ENCODE assay signal across 12 cellular contexts in the genomic region with DNA sequence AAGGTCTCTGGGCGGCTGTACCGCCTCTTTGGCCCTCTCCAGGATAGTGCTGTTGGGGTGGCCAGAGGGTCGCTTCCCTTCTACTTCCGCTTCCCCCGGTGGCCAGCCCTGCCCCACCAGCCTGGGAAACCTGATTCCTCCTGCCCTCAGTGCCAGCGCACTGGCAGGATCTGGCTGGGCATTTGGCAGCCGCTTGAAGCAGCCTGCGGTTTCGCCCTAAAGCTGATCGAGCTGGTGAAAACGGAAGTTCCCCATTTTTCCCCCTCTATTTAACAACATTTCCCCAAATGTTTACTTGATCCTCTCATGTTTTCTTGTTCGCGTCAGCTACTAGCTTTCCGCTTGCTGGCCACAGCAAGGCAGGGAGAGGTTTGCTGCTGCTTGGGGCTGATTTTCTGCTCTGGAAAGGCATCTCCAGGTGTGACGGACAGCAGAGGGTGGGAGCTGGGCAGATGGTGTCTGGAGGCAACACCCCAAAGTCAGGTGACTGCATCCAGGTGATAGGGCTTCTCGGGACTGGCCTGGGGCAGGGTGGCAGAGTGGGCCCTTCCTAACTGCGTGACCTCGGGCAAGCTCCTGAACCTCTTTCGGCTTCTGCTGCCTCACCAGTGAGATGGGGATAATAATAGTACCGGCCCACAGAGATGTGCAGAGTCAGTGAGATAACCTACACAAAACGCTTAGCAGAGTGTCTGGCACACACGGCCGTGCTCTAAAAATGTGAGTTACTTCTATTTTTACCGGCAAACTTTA. TPM values are rescaled to one million over a fixed set of nuclear protein-coding genes. Genes with fewer than 3 reads are reported as not detected.
DNase-seq lines count a peak whose midpoint lies in the region; ATAC-seq and TF ChIP-seq lines count a peak whose summit lies in the region.
"Had no signal": no experiment of that assay in that cellular context is flagged by ENCODE, and none has a peak within 500 bp of the region (broad histone marks: within the 10 kb centered on the region; RNA-seq: fewer than 3 reads in every experiment).

No MANE protein-coding gene starts in this region.

- TF ChIP-seq CTCF in activated CD8-positive, alpha-beta T cell treated with anti-CD3 and anti-CD28 coated beads for 36 hours (IDR thresholded peaks at IDR 0.05) = no peak

- H3K4me3 ChIP-seq in aorta (ENCODE audit: low read length in 2 of 2) = no peak overlapping the region
- H3K4me3 ChIP-seq: esophagus squamous epithelium, tibial nerve had no signal

- DNase-seq in activated CD8-positive, alpha-beta T cell treated with anti-CD3 and anti-CD28 coated beads, Interleukin-2, amount 10 ng/mL, durations not matched to agents 7 days and 5 days = no peak
- no peak for DNase-seq in activated CD8-positive, alpha-beta T cell treated with anti-CD3 and anti-CD28 coated beads for 36 hours
- peak; percentile 47 for DNase-seq in UCSD-AML1 (lab: John Stamatoyannopoulos, UW; ENCODE audit: unreplicated experiment)
- DNase-seq in kidney tubule cell (ENCODE audit: low spot score) = peak; percentile 38
- DNase-seq in aorta = peak; percentile 74 to 75
- DNase-seq in kidney glomerular epithelial cell (lab: John Stamatoyannopoulos, UW) = no peak
- DNase-seq in SHP77 (lab: John Stamatoyannopoulos, UW) = no peak
- no peak for DNase-seq in GM19238 (ENCODE audit: insufficient read length, low spot score)
- DNase-seq: activated CD4-positive, alpha-beta T cell treated with anti-CD3 and anti-CD28 coated beads, Interleukin-2, amount 50 U/mL, for 4 hours; amniotic stem cell; esophagus squamous epithelium had no signal

- peaks cover 56% of the 10 kb centered on the region for H3K27me3 Mint-ChIP-seq in activated CD8-positive, alpha-beta T cell treated with anti-CD3 and anti-CD28 coated beads, Interleukin-2, amount 10 ng/mL, durations not matched to agents 7 days and 5 days (ENCODE audit: low read depth)
- peaks cover 49% of the 10 kb centered on the region for H3K27me3 Mint-ChIP-seq in activated CD8-positive, alpha-beta T cell treated with anti-CD3 and anti-CD28 coated beads for 36 hours

- peaks cover 21% of the 10 kb centered on the region for H3K4me1 Mint-ChIP-seq in activated CD8-positive, alpha-beta T cell treated with anti-CD3 and anti-CD28 coated beads, Interleukin-2, amount 10 ng/mL, durations not matched to agents 7 days and 5 days (ENCODE audit: low read depth)
- H3K4me1 Mint-ChIP-seq in activated CD8-positive, alpha-beta T cell treated with anti-CD3 and anti-CD28 coated beads for 36 hours (ENCODE audit: low read depth) = peaks cover 18% of the 10 kb centered on the region

- peak; percentile 36 for ATAC-seq in activated CD8-positive, alpha-beta T cell treated with anti-CD3 and anti-CD28 coated beads, Interleukin-2, amount 10 ng/mL, durations not matched to agents 7 days and 5 days
- no peak for ATAC-seq in activated CD8-positive, alpha-beta T cell treated with anti-CD3 and anti-CD28 coated beads for 36 hours
- ATAC-seq in aorta (ENCODE audit: low FRiP score) = no peak

- CTCF ChIA-PET in activated CD8-positive, alpha-beta T cell treated with anti-CD3 and anti-CD28 coated beads, Interleukin-2, amount 10 ng/mL, durations not matched to agents 7 days and 5 days (lab: Charles Lee) = interaction anchor here (1.2 to 1.6 kb wide), 2 partner anchors 145 to 170 kb away, joined by 3 to 7 read pairs; no protein-coding TSS in a partner anchor
- CTCF ChIA-PET in activated CD8-positive, alpha-beta T cell treated with anti-CD3 and anti-CD28 coated beads for 36 hours (lab: Charles Lee) = interaction anchor here (1.4 to 2.2 kb wide), 4 partner anchors 57 to 170 kb away, joined by 3 to 11 read pairs (median 9); no protein-coding TSS in a partner anchor

- H3K27ac Mint-ChIP-seq in activated CD8-positive, alpha-beta T cell treated with anti-CD3 and anti-CD28 coated beads, Interleukin-2, amount 10 ng/mL, durations not matched to agents 7 days and 5 days = no peak overlapping the region
- H3K27ac Mint-ChIP-seq in activated CD8-positive, alpha-beta T cell treated with anti-CD3 and anti-CD28 coated beads for 36 hours = no peak overlapping the region

- no peaks in the 10 kb centered on the region for H3K36me3 Mint-ChIP-seq in activated CD8-positive, alpha-beta T cell treated with anti-CD3 and anti-CD28 coated beads, Interleukin-2, amount 10 ng/mL, durations not matched to agents 7 days and 5 days (ENCODE audit: low read depth)
- no peaks in the 10 kb centered on the region for H3K36me3 Mint-ChIP-seq in activated CD8-positive, alpha-beta T cell treated with anti-CD3 and anti-CD28 coated beads for 36 hours (ENCODE audit: low read depth)

- H3K4me1 ChIP-seq in aorta (ENCODE audit: control insufficient read depth in 1 of 2, insufficient read depth in 2 of 2, low read length in 2 of 2) = no peaks in the 10 kb centered on the region

- peak overlapping the region in 1 of 2 donors; percentile 34 for H3K27ac ChIP-seq in aorta (ENCODE audit: low read depth in 1 of 2, low read length in 2 of 2)

- POLR2A ChIA-PET in activated CD8-positive, alpha-beta T cell treated with anti-CD3 and anti-CD28 coated beads, Interleukin-2, amount 10 ng/mL, durations not matched to agents 7 days and 5 days (lab: Charles Lee) = no interaction called here
- POLR2A ChIA-PET in activated CD8-positive, alpha-beta T cell treated with anti-CD3 and anti-CD28 coated beads for 36 hours (lab: Charles Lee) = interaction anchor here (0.6 kb wide), 1 partner anchor 8 kb away, joined by 3 read pairs; no protein-coding TSS in a partner anchor

- WGBS in aorta, 2 donors = 24 to 27% methylated on average over 24 of the region's 24 CpGs

- intact Hi-C loops in activated CD8-positive, alpha-beta T cell treated with anti-CD3 and anti-CD28 coated beads for 36 hours (cut with micrococcal nuclease) = no loop called here
- intact Hi-C loops in aorta (cut with DNase I) = no loop called here

- no peaks in the 10 kb centered on the region for H3K36me3 ChIP-seq in aorta (ENCODE audit: control insufficient read depth in 1 of 2, insufficient read depth in 2 of 2, low read length in 1 of 2)
- H3K36me3 ChIP-seq: esophagus squamous epithelium had no signal

- H3K9me3 Mint-ChIP-seq in activated CD8-positive, alpha-beta T cell treated with anti-CD3 and anti-CD28 coated beads, Interleukin-2, amount 10 ng/mL, durations not matched to agents 7 days and 5 days (ENCODE audit: insufficient read depth) = no peaks in the 10 kb centered on the region
- H3K9me3 Mint-ChIP-seq in activated CD8-positive, alpha-beta T cell treated with anti-CD3 and anti-CD28 coated beads for 36 hours = peaks cover 3% of the 10 kb centered on the region

- H3K4me3 Mint-ChIP-seq in activated CD8-positive, alpha-beta T cell treated with anti-CD3 and anti-CD28 coated beads, Interleukin-2, amount 10 ng/mL, durations not matched to agents 7 days and 5 days = no peak overlapping the region
- no peak overlapping the region for H3K4me3 Mint-ChIP-seq in activated CD8-positive, alpha-beta T cell treated with anti-CD3 and anti-CD28 coated beads for 36 hours

- no peaks in the 10 kb centered on the region for H3K27me3 ChIP-seq in aorta (ENCODE audit: control insufficient read depth in 1 of 2, insufficient read depth in 2 of 2, low read length in 1 of 2)
- H3K27me3 ChIP-seq: esophagus squamous epithelium, tibial nerve had no signal

- H3K9me3 ChIP-seq in aorta (ENCODE audit: control insufficient read depth, low read length) = no peaks in the 10 kb centered on the region

RNA-seq across cellular contexts. Expression of gene TSPAN9, which starts 53.0 kb away (rescaled TPM):
- not detected for total RNA-seq in activated CD8-positive, alpha-beta T cell treated with anti-CD3 and anti-CD28 coated beads, Interleukin-2, amount 10 ng/mL, durations not matched to agents 7 days and 5 days
- total RNA-seq in activated CD8-positive, alpha-beta T cell treated with anti-CD3 and anti-CD28 coated beads for 36 hours = under 1 TPM in 1 of 2 experiments, not detected in 1; 0.07 TPM
- total RNA-seq in aorta = 10 to 100 TPM; 43.5 to 50.6 TPM
- polyA plus RNA-seq in aorta = 10 to 100 TPM in 1 of 2 donors, 1 to 10 TPM in 1; 7.1 to 27.4 TPM

Comparison
In these comparisons a context has a peak if more than half of its experiments do, and no peak if none do; other contexts are left out.
1. DNase-seq: peak in UCSD-AML1 (single experiment), kidney tubule cell (single experiment) and aorta (2 of 2); none in activated CD8-positive, alpha-beta T cell treated with anti-CD3 and anti-CD28 coated beads, Interleukin-2, amount 10 ng/mL, durations not matched to agents 7 days and 5 days (single experiment), activated CD8-positive, alpha-beta T cell treated with anti-CD3 and anti-CD28 coated beads for 36 hours (single experiment), kidney glomerular epithelial cell (single experiment), SHP77 (0 of 2) and GM19238 (single experiment).
2. RNA of gene TSPAN9, which starts 53.0 kb away (total RNA-seq): 43.5 to 50.6 TPM in aorta; 0.07 TPM in activated CD8-positive, alpha-beta T cell treated with anti-CD3 and anti-CD28 coated beads for 36 hours and not detected in activated CD8-positive, alpha-beta T cell treated with anti-CD3 and anti-CD28 coated beads, Interleukin-2, amount 10 ng/mL, durations not matched to agents 7 days and 5 days; every median in the first group is over 10 times any median in the second.